Comparison of ENCODE assay signal across 17 cellular contexts in the genomic region with DNA sequence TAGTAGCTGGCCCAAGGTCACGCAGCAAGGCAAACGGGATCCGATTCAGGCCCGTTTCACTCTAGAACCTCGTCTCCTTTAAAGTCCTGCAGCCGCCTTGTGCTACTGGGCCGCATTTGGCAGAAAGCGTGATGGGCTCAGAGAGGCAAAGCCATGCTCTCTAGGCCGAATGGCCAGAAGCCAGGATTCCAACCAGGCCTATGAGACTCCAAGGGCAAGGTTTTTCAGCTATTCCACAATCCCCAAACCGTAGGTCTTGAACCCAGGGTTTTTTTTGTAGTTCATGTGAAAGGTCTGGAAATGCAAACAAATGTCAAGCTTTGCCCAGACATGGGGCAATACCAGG.
DNase-seq lines count a peak whose midpoint lies in the region; ATAC-seq and TF ChIP-seq lines count a peak whose summit lies in the region.
"Had no signal": no experiment of that assay in that cellular context is flagged by ENCODE, and none has a peak within 500 bp of the region (broad histone marks: within the 10 kb centered on the region; RNA-seq: fewer than 3 reads in every experiment).

No MANE protein-coding gene starts in this region.

- no peak for TF ChIP-seq RAD21 in IMR-90 (IDR thresholded peaks at IDR 0.05; ENCODE audit: low read length)

- H2BK5ac ChIP-seq in IMR-90 (ENCODE audit: low read depth, low read length, poor library complexity, severe bottlenecking) = no peak overlapping the region

- no peak overlapping the region for H2BK15ac ChIP-seq in IMR-90 (ENCODE audit: low read depth, low read length)

- no peaks in the 10 kb centered on the region for H3K27me3 ChIP-seq in IMR-90 (ENCODE audit: control insufficient read depth, insufficient read depth, low read length)
- H3K27me3 ChIP-seq in layer of hippocampus (ENCODE audit: control insufficient read depth, insufficient read depth, low read length) = no peaks in the 10 kb centered on the region
- H3K27me3 ChIP-seq in effector memory CD4-positive, alpha-beta T cell (replicated peaks; ENCODE audit: control insufficient read depth, insufficient read depth, low read length, poor library complexity, severe bottlenecking) = no peaks in the 10 kb centered on the region

- H3K4ac ChIP-seq in IMR-90 (ENCODE audit: low read depth, low read length) = no peak overlapping the region

- H3K4me1 ChIP-seq in IMR-90 (ENCODE audit: control insufficient read depth, insufficient read depth, low read length) = no peaks in the 10 kb centered on the region; the same call in 1 of the 2 replicates
- H3K4me1 ChIP-seq in effector memory CD4-positive, alpha-beta T cell (ENCODE audit: control insufficient read depth, insufficient read depth, low read length, poor library complexity, severe bottlenecking) = no peaks in the 10 kb centered on the region
- H3K4me1 ChIP-seq: A549 had no signal

- no peak overlapping the region for H2AFZ ChIP-seq in IMR-90 (replicated peaks; ENCODE audit: low read length, poor library complexity)

- 98% methylated on average over 6 of the region's 10 CpGs; no CpG with 5 or more reads in 1 of the 2 experiments for WGBS in IMR-90 (ENCODE audit: extremely low coverage in 2 of 2, insufficient read length in 1 of 2), 2 experiments

- no peak overlapping the region for H3K56ac ChIP-seq in IMR-90 (ENCODE audit: extremely low read depth, insufficient read depth, low read length)

- no TSS peak for BruUV-seq in IMR-90 (replicated peaks; lab: Mats Ljungman, UMichigan)

- no peak overlapping the region for H4K5ac ChIP-seq in IMR-90 (ENCODE audit: low read depth, low read length)

- H3K9ac ChIP-seq in IMR-90 (ENCODE audit: low read depth, low read length) = no peak overlapping the region

- intact Hi-C loops in IMR-90 (cut with micrococcal nuclease) = loop anchor here (10.0 kb wide), 1 partner anchor 171 kb away; the partner anchor contains the start of gene PREX1

- TF ChIP-seq POLR2A in IMR-90 (IDR thresholded peaks at IDR 0.05; ENCODE audit: low read depth, low read length) = no peak

- in situ Hi-C loops in IMR-90 (cut with MboI; ENCODE audit: low sequenced_read_pairs) = no loop called here

- H3K79me1 ChIP-seq in IMR-90 (ENCODE audit: low read depth in 1 of 2, low read length in 2 of 2) = no peaks in the 10 kb centered on the region

- TF ChIP-seq CTCF in IMR-90 (conservative IDR thresholded peaks at IDR 0.05; ENCODE audit: low read depth, low read length) = no peak

- CTCF ChIA-PET in IMR-90 (lab: Yijun Ruan, JAX) = no interaction called here

- dilution Hi-C loops in IMR-90 (cut with HindIII; ENCODE audit: low sequenced_read_pairs, unreplicated experiment) = no loop called here

- H3K14ac ChIP-seq in IMR-90 (replicated peaks; ENCODE audit: low read depth, low read length) = no peak overlapping the region

- H3K18ac ChIP-seq in IMR-90 (ENCODE audit: low read depth, low read length) = no peak overlapping the region

- H2BK20ac ChIP-seq in IMR-90 (ENCODE audit: low read depth, low read length) = no peak overlapping the region

- H3K4me3 ChIP-seq in IMR-90 (ENCODE audit: insufficient read depth, low read depth, low read length) = no peak overlapping the region
- no peak overlapping the region for H3K4me3 ChIP-seq in effector memory CD4-positive, alpha-beta T cell (ENCODE audit: insufficient read depth, low read depth, low read length, poor library complexity, severe bottlenecking)
- H3K4me3 ChIP-seq: A549 had no signal

- H4K8ac ChIP-seq in IMR-90 (ENCODE audit: low read depth in 2 of 2, low read length in 2 of 2) = no peak overlapping the region

- no peak for ATAC-seq in IMR-90 (ENCODE audit: low read depth)
- ATAC-seq: A549; CD8-positive, alpha-beta T cell had no signal

- H3K9me3 ChIP-seq in IMR-90 (ENCODE audit: control insufficient read depth, insufficient read depth, low read length) = no peaks in the 10 kb centered on the region
- no peaks in the 10 kb centered on the region for H3K9me3 ChIP-seq in effector memory CD4-positive, alpha-beta T cell (ENCODE audit: control insufficient read depth, low read length)
- H3K9me3 ChIP-seq: A549 had no signal

- H2AK5ac ChIP-seq in IMR-90 (ENCODE audit: low read depth, low read length) = no peak overlapping the region

- no peaks in the 10 kb centered on the region for H4K20me1 ChIP-seq in IMR-90 (ENCODE audit: insufficient read depth, low read length)

- H3K9me1 ChIP-seq in IMR-90 (ENCODE audit: insufficient read depth, low read length) = no peaks in the 10 kb centered on the region; the same call in 1 of the 2 replicates

- H3K23ac ChIP-seq in IMR-90 (ENCODE audit: low read depth, low read length) = no peak overlapping the region

- no peak overlapping the region for H4K91ac ChIP-seq in IMR-90 (ENCODE audit: insufficient read depth, low read depth, low read length)

- H3K36me3 ChIP-seq in IMR-90 (ENCODE audit: control insufficient read depth, insufficient read depth, low read length) = no peaks in the 10 kb centered on the region
- H3K36me3 ChIP-seq in effector memory CD4-positive, alpha-beta T cell (ENCODE audit: control insufficient read depth, insufficient read depth, low read length) = peaks cover 90% of the 10 kb centered on the region

- H3K27ac ChIP-seq in IMR-90 (ENCODE audit: insufficient read depth, low read length) (no peak overlapping the region), caudate nucleus (ENCODE audit: low read depth, low read length) (peak overlapping the region; percentile 74), layer of hippocampus (ENCODE audit: low read depth, low read length) (peak overlapping the region; percentile 50)
- H3K27ac ChIP-seq in effector memory CD4-positive, alpha-beta T cell (ENCODE audit: insufficient read depth, low read length, poor library complexity, severe bottlenecking) = no peak overlapping the region
- H3K27ac ChIP-seq: A549, HL-60 had no signal

- peak overlapping the region; percentile 58 for H2AK9ac ChIP-seq in IMR-90 (replicated peaks; ENCODE audit: low read depth, low read length, poor library complexity)

- DNase-seq in IMR-90 (no peak), caudate nucleus (lab: John Stamatoyannopoulos, UW) (peak in 6 of 61 donors; percentile 5 to 19 (median 14)), superior temporal gyrus (ENCODE audit: extremely low spot score) (peak; percentile 69), cerebellar nuclear complex (lab: John Stamatoyannopoulos, UW) (no peak), kidney tubule cell (ENCODE audit: low spot score) (no peak)
- no peak for DNase-seq in effector memory CD4-positive, alpha-beta T cell
- DNase-seq: CD8-positive, alpha-beta T cell; COR-L47; DMS153; DMS79 treated with DMSO at 0.1 percent for 48 hours; EL; GDM1; HCEC 1CT; HFFc6 had no signal

- H3K4me2 ChIP-seq in IMR-90 (ENCODE audit: low read depth, low read length) = no peak overlapping the region
- H3K4me2 ChIP-seq: A549 had no signal

- H2BK120ac ChIP-seq in IMR-90 (ENCODE audit: low read depth, low read length) = no peak overlapping the region

- POLR2A ChIA-PET in IMR-90 (lab: Charles Lee; ENCODE audit: unreplicated experiment) = no interaction called here

TF ChIP-seq in IMR-90, 13 proteins besides CTCF, POLR2A, EP300 and RAD21:
- TF ChIP-seq RCOR1 (IDR thresholded peaks at IDR 0.05; ENCODE audit: insufficient replicate concordance, low read length) (no peak), SMC3 (IDR thresholded peaks at IDR 0.05; ENCODE audit: low read depth, low read length) (no peak), FOS (IDR thresholded peaks at IDR 0.05; ENCODE audit: low read depth, low read length) (no peak), BHLHE40 (IDR thresholded peaks at IDR 0.05; ENCODE audit: low read depth, low read length) (no peak), ELK1 (IDR thresholded peaks at IDR 0.05; ENCODE audit: borderline replicate concordance, low read depth, low read length) (no peak), MAZ (IDR thresholded peaks at IDR 0.05; ENCODE audit: borderline replicate concordance, low read depth, low read length) (no peak), NFE2L2 (IDR thresholded peaks at IDR 0.05; ENCODE audit: low read depth, low read length) (no peak), RFX5 (IDR thresholded peaks at IDR 0.05; ENCODE audit: low read depth, low read length) (no peak), CEBPB (IDR thresholded peaks at IDR 0.05; ENCODE audit: low read depth, low read length) (no peak), MAFK (IDR thresholded peaks at IDR 0.05; ENCODE audit: low read depth, low read length) (no peak), CHD1 (IDR thresholded peaks at IDR 0.05; ENCODE audit: low read depth, low read length) (no peak), MXI1 (IDR thresholded peaks at IDR 0.05; ENCODE audit: borderline replicate concordance, low read depth, low read length) (no peak)
- TF ChIP-seq, protein P1, sequence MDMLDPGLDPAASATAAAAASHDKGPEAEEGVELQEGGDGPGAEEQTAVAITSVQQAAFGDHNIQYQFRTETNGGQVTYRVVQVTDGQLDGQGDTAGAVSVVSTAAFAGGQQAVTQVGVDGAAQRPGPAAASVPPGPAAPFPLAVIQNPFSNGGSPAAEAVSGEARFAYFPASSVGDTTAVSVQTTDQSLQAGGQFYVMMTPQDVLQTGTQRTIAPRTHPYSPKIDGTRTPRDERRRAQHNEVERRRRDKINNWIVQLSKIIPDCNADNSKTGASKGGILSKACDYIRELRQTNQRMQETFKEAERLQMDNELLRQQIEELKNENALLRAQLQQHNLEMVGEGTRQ (IDR thresholded peaks at IDR 0.05; ENCODE audit: low read depth, low read length) = no peak

Comparison
In these comparisons a context has a peak if more than half of its experiments do, and no peak if none do; other contexts are left out.
1. H3K27ac ChIP-seq: peak in caudate nucleus (single experiment) and layer of hippocampus (single experiment); none in IMR-90 (single experiment) and effector memory CD4-positive, alpha-beta T cell (single experiment).